In genomic region chr16:70598937-70599503, GRCh38 we compare ENCODE assay signal across 20 cellular contexts. TPM values are rescaled to one million over a fixed set of nuclear protein-coding genes. Genes with fewer than 3 reads are reported as not detected.
"Had no signal": no experiment of that assay in that cellular context is flagged by ENCODE, and none has a peak within 500 bp of the region (broad histone marks: within the 10 kb centered on the region; RNA-seq: fewer than 3 reads in every experiment).

No MANE protein-coding gene starts in this region.

- H3K4me3 ChIP-seq: gastroesophageal sphincter, hepatocyte, prostate gland, smooth muscle cell, vagina had no signal

- H3K36me3 ChIP-seq: brain microvascular endothelial cell, gastroesophageal sphincter, neutrophil, prostate gland, vagina had no signal

- H3K27ac ChIP-seq: brain microvascular endothelial cell, gastroesophageal sphincter, hepatocyte, neutrophil, prostate gland, vagina had no signal

- ATAC-seq: effector memory CD8-positive, alpha-beta T cell; gastroesophageal sphincter had no signal

- H3K79me2 ChIP-seq: hepatocyte had no signal

- H3K4me1 ChIP-seq: gastroesophageal sphincter, prostate gland had no signal

- H3K9me3 ChIP-seq: gastroesophageal sphincter, neutrophil, prostate gland, vagina had no signal

- H2AFZ ChIP-seq: hepatocyte had no signal

- DNase-seq: activated CD4-positive, alpha-beta T cell treated with anti-CD3 and anti-CD28 coated beads for 4 hours; activated CD4-positive, alpha-beta T cell treated with anti-CD3 and anti-CD28 coated beads, Interleukin-2, amount 50 U/mL, for 48 hours; activated CD8-positive, alpha-beta memory T cell treated with anti-CD3 and anti-CD28 coated beads for 24 hours; activated effector memory CD4-positive, alpha-beta T cell treated with Interleukin-2 at 50 U/mL for 16 hours; activated naive CD4-positive, alpha-beta T cell treated with Interleukin-2 at 50 U/mL for 16 hours; activated naive CD8-positive, alpha-beta T cell treated with anti-CD3 and anti-CD28 coated beads for 36 hours; brain microvascular endothelial cell; cortex of kidney; effector memory CD8-positive, alpha-beta T cell; erythroblast; nephron progenitor cell; retina; stimulated activated naive CD4-positive, alpha-beta T cell treated with Interleukin-2 at 50 U/mL for 16 hours had no signal

- H3K27me3 ChIP-seq: brain microvascular endothelial cell, gastroesophageal sphincter, hepatocyte, neutrophil, vagina had no signal

- H3K4me2 ChIP-seq: hepatocyte, smooth muscle cell had no signal

RNA-seq across cellular contexts. Expression of gene IL34, which starts 47.3 kb away (rescaled TPM):
- total RNA-seq: smooth muscle cell; T-helper 1 cell treated with Interleukin-12 subunit alpha and Interleukin-12 subunit beta and Interleukin-4 antibody, amounts not matched to agents 30 ng/mL and 1 ng/mL, for 36 hours had no signal
